In genomic region chr9:129177791-129178578, GRCh38 we compare ENCODE assay signal across 8 cellular contexts. TPM values are rescaled to one million over a fixed set of nuclear protein-coding genes. Genes with fewer than 3 reads are reported as not detected.
DNase-seq lines count a peak whose midpoint lies in the region; FAIRE-seq and TF ChIP-seq lines count a peak whose summit lies in the region.

IER5L (minus strand) TSS chr9:129178261; CDS start chr9:129178052, 209 bp downstream.

- no CpG with 5 or more reads among the region's 91 CpGs for WGBS in neuronal stem cell (ENCODE audit: extremely low coverage in 2 of 2, insufficient read length in 2 of 2, insufficient replicate concordance in 1 of 2), 2 donors

- no peaks in the 10 kb centered on the region for H3K36me3 ChIP-seq in MM.1S (replicated peaks; ENCODE audit: insufficient read depth, low read length)
- no peaks in the 10 kb centered on the region for H3K36me3 ChIP-seq in neuronal stem cell (replicated peaks in 1 of 2; ENCODE audit: control insufficient read depth in 2 of 2, insufficient read depth in 2 of 2, low read length in 2 of 2)

- TF ChIP-seq CTCF in MM.1S (IDR thresholded peaks at IDR 0.05; ENCODE audit: low read length): no peak

- no peak within 1 kb of the TSS for H3K4ac ChIP-seq in neuronal stem cell (ENCODE audit: low read length)

- peaks cover 8% of the 10 kb centered on the region for H3K27me3 ChIP-seq in MM.1S (replicated peaks; ENCODE audit: insufficient read depth, low read length)
- peaks cover 0 to 12% (median 5%) of the 10 kb centered on the region in 3 experiments for H3K27me3 ChIP-seq in neuronal stem cell (ENCODE audit: control insufficient read depth in 3 of 3, insufficient read depth in 3 of 3, low read depth in 1 of 3, low read length in 3 of 3)

- no peaks in the 10 kb centered on the region for H3K9me3 ChIP-seq in MM.1S (replicated peaks; ENCODE audit: insufficient read depth, low read length)
- H3K9me3 ChIP-seq in neuronal stem cell (replicated peaks in 1 of 2; ENCODE audit: control insufficient read depth in 2 of 2, insufficient read depth in 1 of 2, low read depth in 1 of 2, low read length in 2 of 2): no peaks in the 10 kb centered on the region

- H3K4me2 ChIP-seq in MM.1S (ENCODE audit: low read depth, low read length) (peak within 1 kb of the TSS; percentile 100), neuronal stem cell (ENCODE audit: insufficient read depth, low read length, poor library complexity, severe bottlenecking) (peak within 1 kb of the TSS; percentile 91)

- peak within 1 kb of the TSS; percentile 65 for H4K8ac ChIP-seq in neuronal stem cell (ENCODE audit: low read depth, low read length)

- peak within 1 kb of the TSS; percentile 95 for H3K23ac ChIP-seq in neuronal stem cell (ENCODE audit: low read depth, low read length, poor library complexity)

- H2AFZ ChIP-seq in MM.1S (ENCODE audit: low read length) (peak within 1 kb of the TSS; percentile 77), neuronal stem cell (ENCODE audit: low read length) (peak within 1 kb of the TSS; percentile 78)

- no peak within 1 kb of the TSS for H4K91ac ChIP-seq in neuronal stem cell (ENCODE audit: low read depth, low read length, poor library complexity)

- peaks cover 13% of the 10 kb centered on the region; the same call in 1 of the 2 replicates for H3K4me1 ChIP-seq in MM.1S (ENCODE audit: low read length)
- peaks cover 20 to 21% of the 10 kb centered on the region in 2 donors for H3K4me1 ChIP-seq in neuronal stem cell (ENCODE audit: control insufficient read depth in 2 of 2, insufficient read depth in 1 of 2, low read depth in 1 of 2, low read length in 2 of 2)

- H3K9ac ChIP-seq in MM.1S (ENCODE audit: low read length) (peak within 1 kb of the TSS; percentile 54; the same call in 1 of the 2 replicates), neuronal stem cell (ENCODE audit: low read depth, low read length, poor library complexity) (peak within 1 kb of the TSS; percentile 100)

- H3K79me2 ChIP-seq in MM.1S (ENCODE audit: low read length): peaks cover 6% of the 10 kb centered on the region; the same call in 1 of the 2 replicates

- H3F3A ChIP-seq in MM.1S (ENCODE audit: insufficient read depth, low read length): peaks cover 27% of the 10 kb centered on the region

- H3K27ac ChIP-seq in MM.1S (ENCODE audit: low read length) (no peak within 1 kb of the TSS), neuronal stem cell (replicated peaks; ENCODE audit: low read length) (peak within 1 kb of the TSS; percentile 67)

- H3K18ac ChIP-seq in neuronal stem cell (ENCODE audit: low read length): peak within 1 kb of the TSS; percentile 99

- H2BK12ac ChIP-seq in neuronal stem cell (ENCODE audit: low read length): peak within 1 kb of the TSS; percentile 95

- H3K4me3 ChIP-seq in MM.1S (ENCODE audit: low read length) (peak within 1 kb of the TSS; percentile 86), neuronal stem cell (ENCODE audit: low read length in 2 of 2) (peak within 1 kb of the TSS; percentile 95 to 99)

- H3K9me2 ChIP-seq in MM.1S (replicated peaks; ENCODE audit: insufficient read depth, low read length): no peaks in the 10 kb centered on the region

- H4K20me1 ChIP-seq in MM.1S (ENCODE audit: insufficient read depth, low read length): no peaks in the 10 kb centered on the region

- peaks cover 8% of the 10 kb centered on the region for H3K79me1 ChIP-seq in neuronal stem cell (ENCODE audit: low read depth, low read length)

- H2BK120ac ChIP-seq in neuronal stem cell (ENCODE audit: low read depth, low read length): peak within 1 kb of the TSS; percentile 81

- peak; percentile 87 for FAIRE-seq in G401.6 (lab: Jason Lieb, UNC)

- H2BK5ac ChIP-seq in neuronal stem cell (ENCODE audit: low read length): peak within 1 kb of the TSS; percentile 94

- peak within 1 kb of the TSS; percentile 98 for H2AK5ac ChIP-seq in neuronal stem cell (ENCODE audit: low read depth, low read length)

- peak within 1 kb of the TSS; percentile 97 for H2BK15ac ChIP-seq in neuronal stem cell (ENCODE audit: low read length)

- peak within 1 kb of the TSS; percentile 100 for H3K14ac ChIP-seq in neuronal stem cell (ENCODE audit: low read length)

- peak; percentile 95 for DNase-seq in HCEC 1CT
- DNase-seq in MM.1S: peak; percentile 96
- peak; percentile 92 for DNase-seq in SIG-M5 treated with dmso at 0.1 percent for 504 hours (lab: John Stamatoyannopoulos, UW; ENCODE audit: unreplicated experiment)
- peak; percentile 77 to 91 (median 86) for DNase-seq in activated naive CD4-positive, alpha-beta T cell (lab: John Stamatoyannopoulos, UW)
- peak; percentile 89 for DNase-seq in foreskin melanocyte
- DNase-seq in neuronal stem cell (ENCODE audit: low spot score): peak; percentile 97
- peak; percentile 89 for DNase-seq in stromal cell of bone marrow (ENCODE audit: low read depth)

RNA-seq across cellular contexts. Expression of gene IER5L, which starts in this region (rescaled TPM):
- 15.9 TPM for polyA plus RNA-seq in neuronal stem cell (2013, experiment 1 of 2)
- 15.2 TPM for polyA plus RNA-seq in neuronal stem cell (2013, experiment 2 of 2)
